Comparison of ENCODE assay signal across 18 cellular contexts in the genomic region with DNA sequence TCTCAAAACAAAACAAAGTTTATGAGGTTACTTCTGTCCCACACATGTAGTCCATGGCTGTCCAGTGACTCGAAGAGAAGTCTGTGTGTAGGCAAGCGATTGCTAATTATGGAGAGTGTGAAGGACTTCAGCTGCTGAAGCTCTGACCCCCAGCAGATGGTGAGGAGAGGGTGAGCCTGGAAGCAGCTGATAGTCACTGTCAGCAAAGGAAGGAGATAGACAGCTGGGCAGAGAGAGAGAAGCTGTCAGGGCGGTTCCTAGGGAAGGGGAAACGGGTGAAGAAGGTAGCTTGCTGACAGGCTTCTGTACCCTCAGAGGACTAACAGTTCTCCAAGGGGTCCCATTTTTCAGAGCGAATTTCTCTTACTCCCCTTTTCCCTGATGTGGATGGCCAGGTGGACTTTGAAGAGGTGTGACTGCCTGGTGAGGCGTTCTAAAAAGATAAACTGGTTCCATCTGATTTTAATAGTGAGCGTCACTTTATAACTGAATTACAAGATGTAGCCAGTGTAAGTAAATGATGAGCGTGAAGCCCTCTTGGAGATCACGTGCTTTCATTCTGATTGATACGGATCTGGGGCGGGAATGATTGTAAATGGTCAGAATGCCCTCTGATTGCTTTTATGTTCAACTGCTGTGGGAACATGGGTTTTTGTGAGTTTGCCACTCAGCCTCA.
"Had no signal": no experiment of that assay in that cellular context is flagged by ENCODE, and none has a peak within 500 bp of the region (broad histone marks: within the 10 kb centered on the region; RNA-seq: fewer than 3 reads in every experiment).

No MANE protein-coding gene starts in this region.

- H3K27ac ChIP-seq: cardiac muscle cell, prostate gland, stomach, testis, upper lobe of right lung had no signal

- H3K27me3 Mint-ChIP-seq: memory B cell; natural killer cell treated with Interleukin-12 subunit alpha and Interleukin-12 subunit beta and Interleukin-15 and Interleukin-18, amount 100 ng/mL, for 72 hours had no signal

- H3K27ac Mint-ChIP-seq: activated naive CD4-positive, alpha-beta T cell treated with anti-CD3 and anti-CD28 coated beads for 36 hours; activated T-helper 2 cell treated with anti-CD3 and anti-CD28 coated beads, Interferon-gamma antibody, Interleukin-2, Interleukin-4, amounts not matched to agents 10 μg/mL and 5 μg/mL and 100 μg/mL, durations not matched to agents 14 hours and 24 hours and 36 hours; memory B cell; natural killer cell treated with Interleukin-12 subunit alpha and Interleukin-12 subunit beta and Interleukin-15 and Interleukin-18, amount 100 ng/mL, for 72 hours had no signal

- H3K36me3 Mint-ChIP-seq: natural killer cell treated with Interleukin-12 subunit alpha and Interleukin-12 subunit beta and Interleukin-15 and Interleukin-18, amount 100 ng/mL, for 72 hours had no signal

- H3K4me3 ChIP-seq: cardiac muscle cell, mucosa of descending colon, prostate gland, smooth muscle cell, stomach, testis, upper lobe of right lung had no signal

- H3K9me3 ChIP-seq: mucosa of descending colon, prostate gland, stomach, testis, upper lobe of right lung had no signal

- H3K27me3 ChIP-seq: cardiac muscle cell, stomach, testis, upper lobe of right lung had no signal

- ATAC-seq: esophagus mucosa; left ventricle myocardium superior; mucosa of descending colon; natural killer cell treated with Interleukin-12 subunit alpha and Interleukin-12 subunit beta and Interleukin-15 and Interleukin-18, amount 100 ng/mL, for 72 hours; right cardiac atrium; upper lobe of right lung had no signal

- H3K4me1 ChIP-seq: prostate gland had no signal

- H3K4me2 ChIP-seq: smooth muscle cell had no signal

- H3K4me3 Mint-ChIP-seq: activated naive CD4-positive, alpha-beta T cell treated with anti-CD3 and anti-CD28 coated beads for 36 hours; memory B cell; natural killer cell treated with Interleukin-12 subunit alpha and Interleukin-12 subunit beta and Interleukin-15 and Interleukin-18, amount 100 ng/mL, for 72 hours had no signal

- H3K9me3 Mint-ChIP-seq: activated naive CD4-positive, alpha-beta T cell treated with anti-CD3 and anti-CD28 coated beads for 36 hours; activated T-helper 2 cell treated with anti-CD3 and anti-CD28 coated beads, Interferon-gamma antibody, Interleukin-2, Interleukin-4, amounts not matched to agents 10 μg/mL and 5 μg/mL and 100 μg/mL, durations not matched to agents 14 hours and 24 hours and 36 hours; memory B cell; natural killer cell treated with Interleukin-12 subunit alpha and Interleukin-12 subunit beta and Interleukin-15 and Interleukin-18, amount 100 ng/mL, for 72 hours had no signal

- DNase-seq: activated CD4-positive, CD25-positive, alpha-beta regulatory T cell treated with anti-CD3 and anti-CD28 coated beads, Interleukin-2, amount 50 U/mL, for 72 hours; activated naive CD4-positive, alpha-beta T cell treated with anti-CD3 and anti-CD28 coated beads for 36 hours; hippocampal formation; left ventricle myocardium superior; mucosa of descending colon; right cardiac atrium; stimulated activated CD4-positive, alpha-beta T cell treated with anti-CD3 and anti-CD28 coated beads, Interleukin-4, amount 100 ng/mL, for 4 hours; stimulated activated CD8-positive, alpha-beta memory T cell treated with anti-CD3 and anti-CD28 coated beads, Interleukin-4, amount 100 ng/mL, for 48 hours; stomach; testis; upper lobe of right lung had no signal
